In genomic region chrX:150506486-150506885, GRCh38 we compare ENCODE assay signal across 17 cellular contexts.
A peak's percentile ranks its signal among the peaks of the same experiment; 100 is the strongest.
DNase-seq lines count a peak whose midpoint lies in the region; ATAC-seq, FAIRE-seq and TF ChIP-seq lines count a peak whose summit lies in the region.
"Had no signal": no experiment of that assay in that cellular context is flagged by ENCODE, and none has a peak within 500 bp of the region (broad histone marks: within the 10 kb centered on the region; RNA-seq: fewer than 3 reads in every experiment).

No MANE protein-coding gene starts in this region.

- H3K27me3 ChIP-seq in HUES48 (ENCODE audit: control insufficient read depth, insufficient read depth, low read length), result no peaks in the 10 kb centered on the region
- no peaks in the 10 kb centered on the region for H3K27me3 ChIP-seq in astrocyte (ENCODE audit: insufficient read depth, low read length)
- no peaks in the 10 kb centered on the region for H3K27me3 ChIP-seq in left lung

- FAIRE-seq in astrocyte (lab: Jason Lieb, UNC), result no peak

- intact Hi-C loops in left lung (cut with DNase I) (no loop called here), natural killer cell (cut with micrococcal nuclease) (no loop called here), OCI-LY7 (cut with micrococcal nuclease; ENCODE audit: unreplicated experiment) (no loop called here)

- CTCF ChIA-PET in OCI-LY7 (lab: Charles Lee; ENCODE audit: unreplicated experiment), result no interaction called here

- no peak overlapping the region for H3K4me3 Mint-ChIP-seq in astrocyte (ENCODE audit: unreplicated experiment)
- H3K4me3 Mint-ChIP-seq in natural killer cell, result no peak overlapping the region

- H4K20me1 ChIP-seq in astrocyte (ENCODE audit: insufficient read depth, low read length) (no peaks in the 10 kb centered on the region), OCI-LY7 (ENCODE audit: insufficient read depth, low read length) (no peaks in the 10 kb centered on the region)

- no peaks in the 10 kb centered on the region for H3K36me3 Mint-ChIP-seq in astrocyte (ENCODE audit: low read depth, unreplicated experiment)
- no peaks in the 10 kb centered on the region for H3K36me3 Mint-ChIP-seq in natural killer cell

- H3K27me3 Mint-ChIP-seq in astrocyte (ENCODE audit: low read depth, unreplicated experiment), result no peaks in the 10 kb centered on the region
- peaks cover 0 to 7% of the 10 kb centered on the region in 2 donors for H3K27me3 Mint-ChIP-seq in natural killer cell (ENCODE audit: low read depth in 2 of 2)

- H3K9me3 ChIP-seq in HUES48 (ENCODE audit: control insufficient read depth, insufficient read depth, low read length), result peaks cover 9% of the 10 kb centered on the region
- H3K9me3 ChIP-seq in astrocyte (ENCODE audit: insufficient read depth, low read depth, low read length), result no peaks in the 10 kb centered on the region
- H3K9me3 ChIP-seq in left lung, result no peaks in the 10 kb centered on the region
- no peaks in the 10 kb centered on the region for H3K9me3 ChIP-seq in OCI-LY7 (ENCODE audit: low read length)

- H3K4me1 ChIP-seq in HUES48 (ENCODE audit: control insufficient read depth, insufficient read depth, low read length) (peaks cover 20% of the 10 kb centered on the region), astrocyte (ENCODE audit: insufficient read depth, low read length) (peaks cover 33% of the 10 kb centered on the region), left lung (no peaks in the 10 kb centered on the region), OCI-LY7 (ENCODE audit: insufficient read depth, low read length, poor library complexity, severe bottlenecking) (no peaks in the 10 kb centered on the region)

- no peak for TF ChIP-seq CTCF in astrocyte (IDR thresholded peaks at IDR 0.05; ENCODE audit: insufficient read depth, low read depth, low read length)
- TF ChIP-seq CTCF in left lung (IDR thresholded peaks at IDR 0.05), result no peak
- TF ChIP-seq CTCF in natural killer cell (IDR thresholded peaks at IDR 0.05), result no peak
- no peak for TF ChIP-seq CTCF in OCI-LY7 (conservative IDR thresholded peaks at IDR 0.05; ENCODE audit: low read length)

- H3K79me2 ChIP-seq in astrocyte (ENCODE audit: insufficient read depth, low read length) (no peaks in the 10 kb centered on the region), OCI-LY7 (ENCODE audit: insufficient read depth, low read depth, low read length) (no peaks in the 10 kb centered on the region)

- POLR2A ChIA-PET in OCI-LY7 (lab: Charles Lee), result no interaction called here

- H3K27ac ChIP-seq in HUES48 (ENCODE audit: low read depth, low read length), result peak overlapping the region; percentile 95
- H3K27ac ChIP-seq in astrocyte (ENCODE audit: low read depth, low read length), result no peak overlapping the region
- H3K27ac ChIP-seq in left lung, result peak overlapping the region in 1 of 2 donors; percentile 72
- no peak overlapping the region for H3K27ac ChIP-seq in OCI-LY7 (ENCODE audit: low read depth, low read length, poor library complexity, severe bottlenecking)
- H3K27ac ChIP-seq: KMS-11 had no signal

- H3K27ac Mint-ChIP-seq in astrocyte (ENCODE audit: unreplicated experiment) (peak overlapping the region; percentile 69), natural killer cell (no peak overlapping the region)

- BruUV-seq in OCI-LY7 (replicated peaks; lab: Mats Ljungman, UMichigan), result no TSS peak

- H3K9me3 Mint-ChIP-seq in astrocyte (ENCODE audit: unreplicated experiment) (no peaks in the 10 kb centered on the region), natural killer cell (no peaks in the 10 kb centered on the region)

- H3K4me2 ChIP-seq in astrocyte (ENCODE audit: low read length) (no peak overlapping the region), OCI-LY7 (ENCODE audit: low read length) (no peak overlapping the region)
- H3K4me2 ChIP-seq: KMS-11 had no signal

- ATAC-seq in left lung (peak; percentile 21), natural killer cell (no peak)

- H3K9ac ChIP-seq in HUES48 (ENCODE audit: low read depth, low read length) (no peak overlapping the region), astrocyte (ENCODE audit: low read length) (no peak overlapping the region)
- H3K9ac ChIP-seq: KMS-11 had no signal

- no peaks in the 10 kb centered on the region for H3K9me2 ChIP-seq in OCI-LY7 (ENCODE audit: insufficient read depth, low read length)

- H3K4me1 Mint-ChIP-seq in astrocyte (ENCODE audit: low read depth, unreplicated experiment) (peaks cover 6% of the 10 kb centered on the region), natural killer cell (no peaks in the 10 kb centered on the region)

- H3K4me3 ChIP-seq in HUES48 (ENCODE audit: low read depth, low read length), result peak overlapping the region; percentile 41
- H3K4me3 ChIP-seq in astrocyte (ENCODE audit: insufficient read depth, low read depth, low read length), result no peak overlapping the region
- no peak overlapping the region for H3K4me3 ChIP-seq in left lung
- H3K4me3 ChIP-seq in OCI-LY7 (ENCODE audit: low read depth, low read length, poor library complexity, severe bottlenecking), result no peak overlapping the region

- DNase-seq in DMS53 (lab: John Stamatoyannopoulos, UW) (peak; percentile 76), astrocyte (ENCODE audit: low read depth) (no peak), left lung (no peak), natural killer cell (no peak), OCI-LY7 (ENCODE audit: low spot score) (no peak), HuH-7.5 (ENCODE audit: low spot score) (no peak), foreskin melanocyte (no peak)
- DNase-seq: activated CD4-positive, alpha-beta T cell treated with anti-CD3 and anti-CD28 coated beads, Interleukin-2, amount 50 U/mL, for 48 hours; Calu3; cortex of kidney; HCEC 1CT; midbrain; NCI-H1694 treated with DMSO at 0.1 percent for 48 hours; SIG-M5; stimulated activated CD4-positive, alpha-beta T cell treated with anti-CD3 and anti-CD28 coated beads, Interleukin-12 subunit alpha, Interleukin-12 subunit beta, amount 100 ng/mL, for 4 hours had no signal

- H2AFZ ChIP-seq in astrocyte (ENCODE audit: low read depth, low read length) (no peak overlapping the region), OCI-LY7 (ENCODE audit: low read length) (no peak overlapping the region)

- H3K36me3 ChIP-seq in HUES48 (ENCODE audit: control insufficient read depth, insufficient read depth, low read length), result no peaks in the 10 kb centered on the region
- no peaks in the 10 kb centered on the region for H3K36me3 ChIP-seq in astrocyte (ENCODE audit: insufficient read depth, low read length)
- H3K36me3 ChIP-seq in left lung, result no peaks in the 10 kb centered on the region
- H3K36me3 ChIP-seq in OCI-LY7 (ENCODE audit: insufficient read depth, low read length), result no peaks in the 10 kb centered on the region
